ENCODE assay signal across 1 cellular context in the genomic region with DNA sequence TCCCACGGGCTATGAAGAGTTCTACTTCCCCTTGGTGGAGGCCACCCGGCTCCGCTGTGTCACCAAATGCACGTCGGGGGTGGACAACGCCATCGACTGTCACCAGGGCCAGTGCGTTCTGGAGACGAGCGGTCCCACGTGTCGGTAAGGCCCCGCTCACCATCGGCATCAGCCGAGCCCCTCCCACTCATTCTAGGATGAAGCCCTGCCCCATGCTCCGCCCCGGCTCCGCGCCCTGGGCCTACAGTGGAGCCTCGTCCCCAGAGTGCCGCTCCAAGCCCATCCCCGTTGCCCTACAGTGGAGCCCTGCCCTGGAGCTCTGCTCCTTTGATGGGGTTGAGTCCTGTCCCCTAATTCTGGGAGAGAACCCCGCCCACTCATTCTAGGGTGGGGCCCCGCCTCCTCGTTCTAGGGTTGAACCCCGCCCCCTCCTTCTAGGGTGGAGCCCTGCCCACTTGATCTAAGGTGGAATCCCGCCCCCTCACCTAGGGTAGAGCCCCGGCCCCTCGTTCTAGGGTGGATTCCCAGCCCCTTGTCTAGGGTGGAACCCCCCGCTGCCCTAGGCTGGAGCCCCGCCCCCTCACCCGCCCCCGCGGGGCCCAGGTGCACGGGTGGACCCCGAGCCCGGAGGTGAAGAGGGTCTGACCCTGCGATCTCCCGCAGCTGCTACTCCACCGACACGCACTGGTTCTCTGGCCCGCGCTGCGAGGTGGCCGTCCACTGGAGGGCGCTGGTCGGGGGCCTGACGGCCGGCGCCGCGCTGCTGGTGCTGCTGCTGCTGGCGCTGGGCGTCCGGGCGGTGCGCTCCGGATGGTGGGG.
TF ChIP-seq lines count a peak whose summit lies in the region.

No MANE protein-coding gene starts in this region.

TF ChIP-seq in HepG2, 621 proteins besides CTCF, POLR2A, EP300 and RAD21 (continued from another document):
- TF ChIP-seq NRL (CRISPR knock-in tag; IDR thresholded peaks at IDR 0.05; ENCODE audit: borderline replicate concordance), result no peak
- TF ChIP-seq SRSF9 (IDR thresholded peaks at IDR 0.05; ENCODE audit: borderline replicate concordance, insufficient read depth, low read depth, low read length, poor library complexity, severe bottlenecking), result no peak
- TF ChIP-seq, protein P1, sequence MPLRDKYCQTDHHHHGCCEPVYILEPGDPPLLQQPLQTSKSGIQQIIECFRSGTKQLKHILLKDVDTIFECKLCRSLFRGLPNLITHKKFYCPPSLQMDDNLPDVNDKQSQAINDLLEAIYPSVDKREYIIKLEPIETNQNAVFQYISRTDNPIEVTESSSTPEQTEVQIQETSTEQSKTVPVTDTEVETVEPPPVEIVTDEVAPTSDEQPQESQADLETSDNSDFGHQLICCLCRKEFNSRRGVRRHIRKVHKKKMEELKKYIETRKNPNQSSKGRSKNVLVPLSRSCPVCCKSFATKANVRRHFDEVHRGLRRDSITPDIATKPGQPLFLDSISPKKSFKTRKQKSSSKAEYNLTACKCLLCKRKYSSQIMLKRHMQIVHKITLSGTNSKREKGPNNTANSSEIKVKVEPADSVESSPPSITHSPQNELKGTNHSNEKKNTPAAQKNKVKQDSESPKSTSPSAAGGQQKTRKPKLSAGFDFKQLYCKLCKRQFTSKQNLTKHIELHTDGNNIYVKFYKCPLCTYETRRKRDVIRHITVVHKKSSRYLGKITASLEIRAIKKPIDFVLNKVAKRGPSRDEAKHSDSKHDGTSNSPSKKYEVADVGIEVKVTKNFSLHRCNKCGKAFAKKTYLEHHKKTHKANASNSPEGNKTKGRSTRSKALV (CRISPR knock-in tag; IDR thresholded peaks at IDR 0.05), result peak; percentile 45; the same call in 1 of the 2 replicates
